In the genomic region with DNA sequence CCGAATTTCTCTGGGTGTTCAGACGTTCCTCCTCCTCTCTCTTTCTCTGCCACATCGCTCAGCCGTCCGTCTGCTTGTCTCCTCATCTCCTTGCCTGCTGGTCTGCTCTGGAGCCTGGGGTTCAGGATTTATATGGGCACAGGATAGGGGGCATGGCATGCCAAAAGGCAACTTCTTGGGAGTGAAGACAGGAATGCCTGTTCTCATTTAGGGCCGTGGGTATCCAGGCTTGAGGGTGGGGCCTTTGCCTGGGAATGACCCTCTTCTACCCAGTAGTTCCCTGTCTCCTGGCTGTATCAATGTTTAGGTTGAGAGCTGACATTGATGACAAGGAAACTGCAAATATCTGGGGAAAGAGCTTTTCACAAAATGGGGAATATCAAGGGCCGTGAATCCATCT, we compare ENCODE assay signal across 2 cellular contexts.
TF ChIP-seq lines count a peak whose summit lies in the region.

No MANE protein-coding gene starts in this region.

TF ChIP-seq in GM23338, 12 proteins besides CTCF, POLR2A, EP300 and RAD21 (continues in another document):
- TF ChIP-seq EZH2 (IDR thresholded peaks at IDR 0.05; ENCODE audit: low read depth, unreplicated experiment) (no peak), POLR2AphosphoS5 (IDR thresholded peaks at IDR 0.05; ENCODE audit: low read depth) (no peak), CREB1 (CRISPR knock-in tag; IDR thresholded peaks at IDR 0.05; ENCODE audit: low read depth) (no peak), ZNF114 (CRISPR knock-in tag; IDR thresholded peaks at IDR 0.05) (no peak), EZH2phosphoT487 (IDR thresholded peaks at IDR 0.05; ENCODE audit: unreplicated experiment) (no peak), JUNB (IDR thresholded peaks at IDR 0.05; ENCODE audit: unreplicated experiment) (no peak), ZNF331 (CRISPR knock-in tag; IDR thresholded peaks at IDR 0.05; ENCODE audit: low read depth) (no peak)
- TF ChIP-seq, protein P1, sequence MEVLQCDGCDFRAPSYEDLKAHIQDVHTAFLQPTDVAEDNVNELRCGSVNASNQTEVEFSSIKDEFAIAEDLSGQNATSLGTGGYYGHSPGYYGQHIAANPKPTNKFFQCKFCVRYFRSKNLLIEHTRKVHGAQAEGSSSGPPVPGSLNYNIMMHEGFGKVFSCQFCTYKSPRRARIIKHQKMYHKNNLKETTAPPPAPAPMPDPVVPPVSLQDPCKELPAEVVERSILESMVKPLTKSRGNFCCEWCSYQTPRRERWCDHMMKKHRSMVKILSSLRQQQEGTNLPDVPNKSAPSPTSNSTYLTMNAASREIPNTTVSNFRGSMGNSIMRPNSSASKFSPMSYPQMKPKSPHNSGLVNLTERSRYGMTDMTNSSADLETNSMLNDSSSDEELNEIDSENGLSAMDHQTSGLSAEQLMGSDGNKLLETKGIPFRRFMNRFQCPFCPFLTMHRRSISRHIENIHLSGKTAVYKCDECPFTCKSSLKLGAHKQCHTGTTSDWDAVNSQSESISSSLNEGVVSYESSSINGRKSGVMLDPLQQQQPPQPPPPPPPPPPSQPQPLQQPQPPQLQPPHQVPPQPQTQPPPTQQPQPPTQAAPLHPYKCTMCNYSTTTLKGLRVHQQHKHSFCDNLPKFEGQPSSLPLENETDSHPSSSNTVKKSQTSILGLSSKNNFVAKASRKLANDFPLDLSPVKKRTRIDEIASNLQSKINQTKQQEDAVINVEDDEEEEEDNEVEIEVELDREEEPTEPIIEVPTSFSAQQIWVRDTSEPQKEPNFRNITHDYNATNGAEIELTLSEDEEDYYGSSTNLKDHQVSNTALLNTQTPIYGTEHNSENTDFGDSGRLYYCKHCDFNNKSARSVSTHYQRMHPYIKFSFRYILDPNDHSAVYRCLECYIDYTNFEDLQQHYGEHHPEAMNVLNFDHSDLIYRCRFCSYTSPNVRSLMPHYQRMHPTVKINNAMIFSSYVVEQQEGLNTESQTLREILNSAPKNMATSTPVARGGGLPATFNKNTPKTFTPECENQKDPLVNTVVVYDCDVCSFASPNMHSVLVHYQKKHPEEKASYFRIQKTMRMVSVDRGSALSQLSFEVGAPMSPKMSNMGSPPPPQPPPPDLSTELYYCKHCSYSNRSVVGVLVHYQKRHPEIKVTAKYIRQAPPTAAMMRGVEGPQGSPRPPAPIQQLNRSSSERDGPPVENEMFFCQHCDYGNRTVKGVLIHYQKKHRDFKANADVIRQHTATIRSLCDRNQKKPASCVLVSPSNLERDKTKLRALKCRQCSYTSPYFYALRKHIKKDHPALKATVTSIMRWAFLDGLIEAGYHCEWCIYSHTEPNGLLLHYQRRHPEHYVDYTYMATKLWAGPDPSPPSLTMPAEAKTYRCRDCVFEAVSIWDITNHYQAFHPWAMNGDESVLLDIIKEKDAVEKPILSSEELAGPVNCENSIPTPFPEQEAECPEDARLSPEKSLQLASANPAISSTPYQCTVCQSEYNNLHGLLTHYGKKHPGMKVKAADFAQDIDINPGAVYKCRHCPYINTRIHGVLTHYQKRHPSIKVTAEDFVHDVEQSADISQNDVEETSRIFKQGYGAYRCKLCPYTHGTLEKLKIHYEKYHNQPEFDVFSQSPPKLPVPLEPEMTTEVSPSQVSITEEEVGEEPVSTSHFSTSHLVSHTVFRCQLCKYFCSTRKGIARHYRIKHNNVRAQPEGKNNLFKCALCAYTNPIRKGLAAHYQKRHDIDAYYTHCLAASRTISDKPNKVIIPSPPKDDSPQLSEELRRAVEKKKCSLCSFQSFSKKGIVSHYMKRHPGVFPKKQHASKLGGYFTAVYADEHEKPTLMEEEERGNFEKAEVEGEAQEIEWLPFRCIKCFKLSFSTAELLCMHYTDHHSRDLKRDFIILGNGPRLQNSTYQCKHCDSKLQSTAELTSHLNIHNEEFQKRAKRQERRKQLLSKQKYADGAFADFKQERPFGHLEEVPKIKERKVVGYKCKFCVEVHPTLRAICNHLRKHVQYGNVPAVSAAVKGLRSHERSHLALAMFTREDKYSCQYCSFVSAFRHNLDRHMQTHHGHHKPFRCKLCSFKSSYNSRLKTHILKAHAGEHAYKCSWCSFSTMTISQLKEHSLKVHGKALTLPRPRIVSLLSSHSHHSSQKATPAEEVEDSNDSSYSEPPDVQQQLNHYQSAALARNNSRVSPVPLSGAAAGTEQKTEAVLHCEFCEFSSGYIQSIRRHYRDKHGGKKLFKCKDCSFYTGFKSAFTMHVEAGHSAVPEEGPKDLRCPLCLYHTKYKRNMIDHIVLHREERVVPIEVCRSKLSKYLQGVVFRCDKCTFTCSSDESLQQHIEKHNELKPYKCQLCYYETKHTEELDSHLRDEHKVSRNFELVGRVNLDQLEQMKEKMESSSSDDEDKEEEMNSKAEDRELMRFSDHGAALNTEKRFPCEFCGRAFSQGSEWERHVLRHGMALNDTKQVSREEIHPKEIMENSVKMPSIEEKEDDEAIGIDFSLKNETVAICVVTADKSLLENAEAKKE (CRISPR knock-in tag; IDR thresholded peaks at IDR 0.05), result no peak
- TF ChIP-seq, protein P2, sequence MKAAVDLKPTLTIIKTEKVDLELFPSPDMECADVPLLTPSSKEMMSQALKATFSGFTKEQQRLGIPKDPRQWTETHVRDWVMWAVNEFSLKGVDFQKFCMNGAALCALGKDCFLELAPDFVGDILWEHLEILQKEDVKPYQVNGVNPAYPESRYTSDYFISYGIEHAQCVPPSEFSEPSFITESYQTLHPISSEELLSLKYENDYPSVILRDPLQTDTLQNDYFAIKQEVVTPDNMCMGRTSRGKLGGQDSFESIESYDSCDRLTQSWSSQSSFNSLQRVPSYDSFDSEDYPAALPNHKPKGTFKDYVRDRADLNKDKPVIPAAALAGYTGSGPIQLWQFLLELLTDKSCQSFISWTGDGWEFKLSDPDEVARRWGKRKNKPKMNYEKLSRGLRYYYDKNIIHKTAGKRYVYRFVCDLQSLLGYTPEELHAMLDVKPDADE (IDR thresholded peaks at IDR 0.05), result no peak
- TF ChIP-seq, protein P3, sequence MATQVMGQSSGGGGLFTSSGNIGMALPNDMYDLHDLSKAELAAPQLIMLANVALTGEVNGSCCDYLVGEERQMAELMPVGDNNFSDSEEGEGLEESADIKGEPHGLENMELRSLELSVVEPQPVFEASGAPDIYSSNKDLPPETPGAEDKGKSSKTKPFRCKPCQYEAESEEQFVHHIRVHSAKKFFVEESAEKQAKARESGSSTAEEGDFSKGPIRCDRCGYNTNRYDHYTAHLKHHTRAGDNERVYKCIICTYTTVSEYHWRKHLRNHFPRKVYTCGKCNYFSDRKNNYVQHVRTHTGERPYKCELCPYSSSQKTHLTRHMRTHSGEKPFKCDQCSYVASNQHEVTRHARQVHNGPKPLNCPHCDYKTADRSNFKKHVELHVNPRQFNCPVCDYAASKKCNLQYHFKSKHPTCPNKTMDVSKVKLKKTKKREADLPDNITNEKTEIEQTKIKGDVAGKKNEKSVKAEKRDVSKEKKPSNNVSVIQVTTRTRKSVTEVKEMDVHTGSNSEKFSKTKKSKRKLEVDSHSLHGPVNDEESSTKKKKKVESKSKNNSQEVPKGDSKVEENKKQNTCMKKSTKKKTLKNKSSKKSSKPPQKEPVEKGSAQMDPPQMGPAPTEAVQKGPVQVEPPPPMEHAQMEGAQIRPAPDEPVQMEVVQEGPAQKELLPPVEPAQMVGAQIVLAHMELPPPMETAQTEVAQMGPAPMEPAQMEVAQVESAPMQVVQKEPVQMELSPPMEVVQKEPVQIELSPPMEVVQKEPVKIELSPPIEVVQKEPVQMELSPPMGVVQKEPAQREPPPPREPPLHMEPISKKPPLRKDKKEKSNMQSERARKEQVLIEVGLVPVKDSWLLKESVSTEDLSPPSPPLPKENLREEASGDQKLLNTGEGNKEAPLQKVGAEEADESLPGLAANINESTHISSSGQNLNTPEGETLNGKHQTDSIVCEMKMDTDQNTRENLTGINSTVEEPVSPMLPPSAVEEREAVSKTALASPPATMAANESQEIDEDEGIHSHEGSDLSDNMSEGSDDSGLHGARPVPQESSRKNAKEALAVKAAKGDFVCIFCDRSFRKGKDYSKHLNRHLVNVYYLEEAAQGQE (IDR thresholded peaks at IDR 0.05; ENCODE audit: unreplicated experiment), result no peak

TF ChIP-seq in H1, 55 proteins besides CTCF, POLR2A, EP300 and RAD21:
- TF ChIP-seq TAF7 (optimal IDR thresholded peaks at IDR 0.05; ENCODE audit: borderline replicate concordance, low read depth, low read length), result no peak
- TF ChIP-seq JUND (IDR thresholded peaks at IDR 0.05; ENCODE audit: low read length), result no peak
- TF ChIP-seq SRF (IDR thresholded peaks at IDR 0.05; ENCODE audit: low read depth, low read length), result no peak
- TF ChIP-seq, protein P4, sequence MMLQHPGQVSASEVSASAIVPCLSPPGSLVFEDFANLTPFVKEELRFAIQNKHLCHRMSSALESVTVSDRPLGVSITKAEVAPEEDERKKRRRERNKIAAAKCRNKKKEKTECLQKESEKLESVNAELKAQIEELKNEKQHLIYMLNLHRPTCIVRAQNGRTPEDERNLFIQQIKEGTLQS (IDR thresholded peaks at IDR 0.05; ENCODE audit: insufficient read depth, low read depth, low read length), result no peak
- no peak for TF ChIP-seq NANOG (IDR thresholded peaks at IDR 0.05; ENCODE audit: insufficient read depth, low read depth, low read length, poor library complexity, severe bottlenecking)
- TF ChIP-seq GABPA (IDR thresholded peaks at IDR 0.05; ENCODE audit: borderline replicate concordance, insufficient read depth, low read length), result no peak
- no peak for TF ChIP-seq RFX5 (IDR thresholded peaks at IDR 0.05; ENCODE audit: borderline replicate concordance, low read depth, low read length)
